Comparison of ENCODE assay signal across 1 cellular context in the genomic region with DNA sequence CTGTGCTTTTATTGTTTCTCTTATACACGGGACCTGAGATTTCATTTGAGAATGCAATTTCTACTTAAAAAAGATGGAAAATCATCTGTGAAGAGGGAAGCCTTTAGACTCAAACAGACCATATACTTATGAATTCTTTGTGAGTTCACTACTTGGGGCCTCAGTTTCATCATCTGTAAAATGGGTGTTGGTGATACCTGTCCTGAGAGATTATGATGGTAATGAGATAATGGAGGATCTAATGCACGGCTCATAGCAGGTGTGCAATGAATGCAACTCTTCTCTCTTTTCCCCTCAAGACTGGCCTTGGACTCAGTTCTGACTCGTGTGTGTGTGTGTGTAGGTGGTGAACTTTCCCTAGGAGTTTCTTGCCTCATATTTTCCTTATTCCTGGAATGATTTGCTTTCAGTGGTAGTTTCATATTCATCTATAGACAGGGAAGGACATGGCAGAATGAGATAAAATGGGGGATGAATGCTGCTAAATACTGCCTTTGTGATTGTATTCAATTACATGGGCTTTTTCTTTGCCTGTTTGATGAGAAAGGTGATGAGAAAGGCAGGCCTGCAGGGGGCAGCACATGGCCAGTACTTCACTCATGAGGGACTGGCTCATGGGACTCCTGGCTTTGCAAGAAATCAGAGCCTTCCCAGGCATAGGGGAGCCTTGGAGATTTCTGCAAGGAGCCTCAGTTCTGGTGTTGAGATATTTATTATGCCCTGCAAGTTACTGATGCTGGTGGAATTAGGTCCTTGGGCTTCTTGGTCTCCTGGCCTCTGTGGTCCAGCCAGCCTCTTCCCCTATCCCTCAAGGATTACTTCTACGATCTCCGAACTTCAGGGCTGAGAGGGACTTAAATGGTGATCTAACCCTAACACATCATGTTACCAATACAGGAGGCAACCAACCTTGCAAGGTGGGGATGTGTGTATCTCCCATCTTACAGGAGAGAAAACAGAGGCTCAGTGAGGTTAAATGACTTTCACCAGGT.
TF ChIP-seq lines count a peak whose summit lies in the region.

No MANE protein-coding gene starts in this region.

TF ChIP-seq in Ishikawa, 13 proteins besides CTCF, POLR2A, EP300 and RAD21:
- TF ChIP-seq ZBTB7A (IDR thresholded peaks at IDR 0.05; ENCODE audit: low read depth) (no peak), CEBPB (IDR thresholded peaks at IDR 0.05) (no peak), YY1 (IDR thresholded peaks at IDR 0.05; ENCODE audit: low read depth) (no peak), CREB1 (IDR thresholded peaks at IDR 0.05; ENCODE audit: low read depth) (no peak), FOXM1 (IDR thresholded peaks at IDR 0.05; ENCODE audit: borderline replicate concordance, low read depth) (no peak), TAF1 (IDR thresholded peaks at IDR 0.05; ENCODE audit: low read depth) (no peak), TEAD4 (IDR thresholded peaks at IDR 0.05) (no peak), TCF12 (IDR thresholded peaks at IDR 0.05; ENCODE audit: low read depth) (no peak), EGR1 (IDR thresholded peaks at IDR 0.05) (no peak), NFIC (IDR thresholded peaks at IDR 0.05) (no peak)
- TF ChIP-seq, protein P1, sequence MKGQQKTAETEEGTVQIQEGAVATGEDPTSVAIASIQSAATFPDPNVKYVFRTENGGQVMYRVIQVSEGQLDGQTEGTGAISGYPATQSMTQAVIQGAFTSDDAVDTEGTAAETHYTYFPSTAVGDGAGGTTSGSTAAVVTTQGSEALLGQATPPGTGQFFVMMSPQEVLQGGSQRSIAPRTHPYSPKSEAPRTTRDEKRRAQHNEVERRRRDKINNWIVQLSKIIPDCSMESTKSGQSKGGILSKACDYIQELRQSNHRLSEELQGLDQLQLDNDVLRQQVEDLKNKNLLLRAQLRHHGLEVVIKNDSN (IDR thresholded peaks at IDR 0.05): no peak
- TF ChIP-seq, protein P2, sequence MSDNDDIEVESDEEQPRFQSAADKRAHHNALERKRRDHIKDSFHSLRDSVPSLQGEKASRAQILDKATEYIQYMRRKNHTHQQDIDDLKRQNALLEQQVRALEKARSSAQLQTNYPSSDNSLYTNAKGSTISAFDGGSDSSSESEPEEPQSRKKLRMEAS (IDR thresholded peaks at IDR 0.05): no peak
- TF ChIP-seq, protein P3, sequence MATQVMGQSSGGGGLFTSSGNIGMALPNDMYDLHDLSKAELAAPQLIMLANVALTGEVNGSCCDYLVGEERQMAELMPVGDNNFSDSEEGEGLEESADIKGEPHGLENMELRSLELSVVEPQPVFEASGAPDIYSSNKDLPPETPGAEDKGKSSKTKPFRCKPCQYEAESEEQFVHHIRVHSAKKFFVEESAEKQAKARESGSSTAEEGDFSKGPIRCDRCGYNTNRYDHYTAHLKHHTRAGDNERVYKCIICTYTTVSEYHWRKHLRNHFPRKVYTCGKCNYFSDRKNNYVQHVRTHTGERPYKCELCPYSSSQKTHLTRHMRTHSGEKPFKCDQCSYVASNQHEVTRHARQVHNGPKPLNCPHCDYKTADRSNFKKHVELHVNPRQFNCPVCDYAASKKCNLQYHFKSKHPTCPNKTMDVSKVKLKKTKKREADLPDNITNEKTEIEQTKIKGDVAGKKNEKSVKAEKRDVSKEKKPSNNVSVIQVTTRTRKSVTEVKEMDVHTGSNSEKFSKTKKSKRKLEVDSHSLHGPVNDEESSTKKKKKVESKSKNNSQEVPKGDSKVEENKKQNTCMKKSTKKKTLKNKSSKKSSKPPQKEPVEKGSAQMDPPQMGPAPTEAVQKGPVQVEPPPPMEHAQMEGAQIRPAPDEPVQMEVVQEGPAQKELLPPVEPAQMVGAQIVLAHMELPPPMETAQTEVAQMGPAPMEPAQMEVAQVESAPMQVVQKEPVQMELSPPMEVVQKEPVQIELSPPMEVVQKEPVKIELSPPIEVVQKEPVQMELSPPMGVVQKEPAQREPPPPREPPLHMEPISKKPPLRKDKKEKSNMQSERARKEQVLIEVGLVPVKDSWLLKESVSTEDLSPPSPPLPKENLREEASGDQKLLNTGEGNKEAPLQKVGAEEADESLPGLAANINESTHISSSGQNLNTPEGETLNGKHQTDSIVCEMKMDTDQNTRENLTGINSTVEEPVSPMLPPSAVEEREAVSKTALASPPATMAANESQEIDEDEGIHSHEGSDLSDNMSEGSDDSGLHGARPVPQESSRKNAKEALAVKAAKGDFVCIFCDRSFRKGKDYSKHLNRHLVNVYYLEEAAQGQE (IDR thresholded peaks at IDR 0.05; ENCODE audit: low read depth): no peak
